In genomic region chr5:141915881-141916336, GRCh38 we compare ENCODE assay signal across 23 cellular contexts. TPM values are rescaled to one million over a fixed set of nuclear protein-coding genes. Genes with fewer than 3 reads are reported as not detected.
DNase-seq lines count a peak whose midpoint lies in the region; ATAC-seq and TF ChIP-seq lines count a peak whose summit lies in the region.
"Had no signal": no experiment of that assay in that cellular context is flagged by ENCODE, and none has a peak within 500 bp of the region (broad histone marks: within the 10 kb centered on the region; RNA-seq: fewer than 3 reads in every experiment).

No MANE protein-coding gene starts in this region.

- H3K27ac Mint-ChIP-seq in GM23338 = no peak overlapping the region
- H3K27ac Mint-ChIP-seq: activated naive CD8-positive, alpha-beta T cell treated with anti-CD3 and anti-CD28 coated beads, Interleukin-2, amount 10 ng/mL, durations not matched to agents 7 days and 5 days; nephron had no signal

- H3K36me3 ChIP-seq in BE2C (no peaks in the 10 kb centered on the region), GM23338 (ENCODE audit: insufficient read depth) (no peaks in the 10 kb centered on the region), RWPE2 (ENCODE audit: low read depth) (no peaks in the 10 kb centered on the region)
- H3K36me3 ChIP-seq: BLaER1, left lung, sigmoid colon, uterus had no signal

- H3K4me1 ChIP-seq in BE2C (peaks cover 5% of the 10 kb centered on the region), GM23338 (ENCODE audit: insufficient read depth) (peaks cover 22% of the 10 kb centered on the region), RWPE2 (ENCODE audit: insufficient read depth, poor library complexity, severe bottlenecking) (no peaks in the 10 kb centered on the region)
- H3K4me1 ChIP-seq: uterus had no signal

- peaks cover 17% of the 10 kb centered on the region for H3F3A ChIP-seq in GM23338 (replicated peaks; ENCODE audit: low read depth)

- peaks cover 35% of the 10 kb centered on the region for H3K27me3 Mint-ChIP-seq in GM23338 (ENCODE audit: insufficient read depth, low read depth, poor library complexity)

- H3K27me3 ChIP-seq in BE2C = no peaks in the 10 kb centered on the region
- H3K27me3 ChIP-seq in GM23338 (ENCODE audit: insufficient read depth) = peaks cover 29% of the 10 kb centered on the region
- H3K27me3 ChIP-seq in RWPE2 (ENCODE audit: insufficient read depth, poor library complexity, severe bottlenecking) = peaks cover 8% of the 10 kb centered on the region
- H3K27me3 ChIP-seq: sigmoid colon, uterus had no signal

- TF ChIP-seq CTCF in BE2C (IDR thresholded peaks at IDR 0.05; ENCODE audit: low read depth, low read length) (0 out of 2 replicates have a peak, but pooled peaks have one; percentile 4), GM23338 (conservative IDR thresholded peaks at IDR 0.05; ENCODE audit: low read depth in 2 of 2) (no peak; a peak in 1 of 4 replicates), RWPE2 (IDR thresholded peaks at IDR 0.05; ENCODE audit: poor library complexity, severe bottlenecking) (no peak)

- H2AFZ ChIP-seq in GM23338 = 0 out of 2 replicates have a peak overlapping the region, but pooled peaks have one; percentile 66

- H3K4me3 ChIP-seq in BE2C (ENCODE audit: low read depth, low read length) (no peak overlapping the region), GM23338 (no peak overlapping the region), RWPE2 (ENCODE audit: severe bottlenecking) (no peak overlapping the region)
- H3K4me3 ChIP-seq: BLaER1, left lung, sigmoid colon, uterus had no signal

- H4K20me1 ChIP-seq in GM23338 (replicated peaks; ENCODE audit: insufficient read depth) = no peaks in the 10 kb centered on the region
- H4K20me1 ChIP-seq: BLaER1 had no signal

- H3K4me3 Mint-ChIP-seq in GM23338 = no peak overlapping the region; the same call in 2 of the 3 replicates
- H3K4me3 Mint-ChIP-seq: activated naive CD8-positive, alpha-beta T cell treated with anti-CD3 and anti-CD28 coated beads, Interleukin-2, amount 10 ng/mL, durations not matched to agents 7 days and 5 days had no signal

- H3K36me3 Mint-ChIP-seq in GM23338 (ENCODE audit: low read depth) = no peaks in the 10 kb centered on the region
- H3K36me3 Mint-ChIP-seq: activated naive CD8-positive, alpha-beta T cell treated with anti-CD3 and anti-CD28 coated beads, Interleukin-2, amount 10 ng/mL, durations not matched to agents 7 days and 5 days had no signal

- H3K79me2 ChIP-seq in GM23338 (replicated peaks; ENCODE audit: insufficient read depth) = no peaks in the 10 kb centered on the region

- ATAC-seq in GM23338 = peak; percentile 54
- peak; percentile 22; the same call in 1 of the 3 replicates for ATAC-seq in RWPE2 (ENCODE audit: low read depth)
- no peak for ATAC-seq in GM18870 (IDR thresholded peaks at IDR 0.05; ENCODE audit: unreplicated experiment)
- ATAC-seq in HG03520 (IDR thresholded peaks at IDR 0.05; ENCODE audit: unreplicated experiment) = no peak
- ATAC-seq: left lung had no signal

- DNase-seq in BE2C (peak; percentile 32), GM23338 (ENCODE audit: low spot score) (peak; percentile 76), RWPE2 (ENCODE audit: low spot score) (no peak), iPS DF 19.7 (ENCODE audit: low read depth, low spot score) (peak; percentile 33), NCI-H526 (lab: John Stamatoyannopoulos, UW) (no peak), NCI-H524 treated with DMSO at 0.1 percent for 48 hours (lab: John Stamatoyannopoulos, UW) (no peak)
- DNase-seq: activated CD4-positive, CD25-positive, alpha-beta regulatory T cell treated with anti-CD3 and anti-CD28 coated beads, Interleukin-2, amount 50 U/mL, for 72 hours; activated naive CD8-positive, alpha-beta T cell treated with anti-CD3 and anti-CD28 coated beads, Interleukin-2, amount 10 ng/mL, durations not matched to agents 7 days and 5 days; activated T-cell treated with anti-CD3 and anti-CD28 coated beads, Interleukin-2, amount 50 U/mL, for 1 hour; central memory CD4-positive, alpha-beta T cell; glutamatergic neuron; left lung; NCI-H2081; sigmoid colon; stimulated activated naive CD4-positive, alpha-beta T cell treated with Interleukin-2 at 50 U/mL for 16 hours; SW 1271; uterus had no signal

- no peaks in the 10 kb centered on the region for H3K9me3 Mint-ChIP-seq in GM23338
- H3K9me3 Mint-ChIP-seq: activated naive CD8-positive, alpha-beta T cell treated with anti-CD3 and anti-CD28 coated beads, Interleukin-2, amount 10 ng/mL, durations not matched to agents 7 days and 5 days; nephron had no signal

- no peaks in the 10 kb centered on the region for H3K9me3 ChIP-seq in BE2C
- H3K9me3 ChIP-seq in RWPE2 (ENCODE audit: severe bottlenecking) = no peaks in the 10 kb centered on the region
- H3K9me3 ChIP-seq: BLaER1, left lung, sigmoid colon, uterus had no signal

- H3K4me2 ChIP-seq in GM23338 = 0 out of 2 replicates have a peak overlapping the region, but pooled peaks have one; percentile 42
- H3K4me2 ChIP-seq: BLaER1, KMS-11 had no signal

- no peaks in the 10 kb centered on the region for H3K9me2 ChIP-seq in GM23338 (ENCODE audit: insufficient read depth)

- no peak overlapping the region for H3K27ac ChIP-seq in GM23338 (ENCODE audit: low read depth)
- no peak overlapping the region for H3K27ac ChIP-seq in RWPE2 (ENCODE audit: poor library complexity, severe bottlenecking)
- H3K27ac ChIP-seq: BLaER1, KMS-11, left lung, sigmoid colon, uterus had no signal

- H3K4me1 Mint-ChIP-seq in GM23338 = peaks cover 26% of the 10 kb centered on the region

RNA-seq across cellular contexts. Expression of gene DELE1, which starts 7.8 kb away (rescaled TPM):
- 121 TPM for polyA plus RNA-seq in BE2C (2012; ENCODE audit: insufficient read depth, insufficient read length, low read depth)
- 50.0 and 62.2 TPM in 2 replicates for total RNA-seq in GM23338 (2014; rRNA removed; shearing (Covaris generic))
- 25.6 and 26.9 TPM in 2 replicates for polyA plus RNA-seq in GM23338 (2016; fragmentation: Nextera tagmentation; extraction: Ambion mirVana)

RNA-seq across cellular contexts. Expression of gene PCDH1, which starts 37.7 kb away (rescaled TPM):
- 129 TPM for polyA plus RNA-seq in BE2C (2012; ENCODE audit: insufficient read depth, insufficient read length, low read depth)
- 155 and 183 TPM in 2 replicates for total RNA-seq in GM23338 (2014; rRNA removed; shearing (Covaris generic))
- polyA plus RNA-seq in GM23338 (2016; fragmentation: Nextera tagmentation; extraction: Ambion mirVana) = 26.2 and 27.8 TPM in 2 replicates
- total RNA-seq: activated naive CD8-positive, alpha-beta T cell treated with anti-CD3 and anti-CD28 coated beads, Interleukin-2, amount 10 ng/mL, durations not matched to agents 7 days and 5 days had no signal

RNA-seq across cellular contexts. Expression of gene PCDH12, which starts 42.1 kb away (rescaled TPM):
- polyA plus RNA-seq in BE2C (2012; ENCODE audit: insufficient read depth, insufficient read length, low read depth) = 2.4 TPM
- 0.12 and 0.14 TPM in 2 replicates for total RNA-seq in GM23338 (2014; rRNA removed; shearing (Covaris generic))
- polyA plus RNA-seq in GM23338 (2016; fragmentation: Nextera tagmentation; extraction: Ambion mirVana) = 0.29 and 0.33 TPM in 2 replicates
- total RNA-seq: Daoy had no signal

RNA-seq across cellular contexts. Expression of gene RNF14, which starts 53.0 kb away (rescaled TPM):
- polyA plus RNA-seq in BE2C (2012; ENCODE audit: insufficient read depth, insufficient read length, low read depth) = 84.7 TPM
- 18.1 and 19.0 TPM in 2 replicates for total RNA-seq in GM23338 (2014; rRNA removed; shearing (Covaris generic))
- polyA plus RNA-seq in GM23338 (2016; fragmentation: Nextera tagmentation; extraction: Ambion mirVana) = 4.5 and 8.9 TPM in 2 replicates

Comparison
In these comparisons a context has a peak if more than half of its experiments do, and no peak if none do; other contexts are left out.
1. DNase-seq: peak in BE2C (single experiment), GM23338 (single experiment) and iPS DF 19.7 (single experiment); none in RWPE2 (single experiment), NCI-H526 (0 of 2) and NCI-H524 treated with DMSO at 0.1 percent for 48 hours (single experiment).
2. ATAC-seq: peak in GM23338 (single experiment) and RWPE2 (single experiment); none in GM18870 (single experiment) and HG03520 (single experiment).